ENCODE assay signal across 12 cellular contexts in the genomic region with DNA sequence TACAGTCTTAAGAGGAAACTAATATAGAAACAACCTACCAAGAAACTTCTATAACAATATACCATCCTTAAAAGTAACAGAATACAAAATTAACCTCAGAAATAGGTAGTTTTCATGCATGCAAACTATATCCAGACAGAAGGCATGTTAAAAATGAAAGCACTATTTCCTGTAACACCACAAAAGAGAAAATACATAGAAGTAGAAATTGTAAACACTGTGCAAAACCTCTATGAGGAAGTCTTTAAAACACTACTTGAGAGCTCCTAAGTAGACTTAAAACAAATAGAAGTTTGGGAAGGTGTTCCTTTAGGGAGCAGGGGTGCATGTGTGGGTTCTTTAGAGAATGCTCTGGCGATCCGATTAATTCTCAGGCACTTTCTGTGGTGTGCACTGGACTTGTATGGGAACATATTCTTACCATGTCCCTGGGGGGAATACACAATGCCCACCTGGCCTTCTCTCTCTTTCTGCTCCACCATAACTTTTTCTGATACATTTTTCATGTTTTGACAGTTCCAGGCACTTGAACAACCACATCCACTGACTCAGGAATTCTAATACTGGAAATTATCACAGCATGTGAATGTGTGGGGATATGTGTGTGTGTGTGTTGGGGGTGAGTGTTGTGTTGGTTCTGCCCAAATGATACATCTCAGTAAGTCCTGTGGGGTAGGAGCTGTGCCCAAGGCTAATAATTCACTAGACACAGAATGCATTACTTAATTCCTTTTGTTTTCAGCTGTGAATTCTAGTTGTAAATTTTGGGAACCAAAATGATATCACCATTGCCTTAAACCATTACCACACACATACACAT.
A peak's percentile ranks its signal among the peaks of the same experiment; 100 is the strongest.
DNase-seq lines count a peak whose midpoint lies in the region; ATAC-seq and TF ChIP-seq lines count a peak whose summit lies in the region.
"Had no signal": no experiment of that assay in that cellular context is flagged by ENCODE, and none has a peak within 500 bp of the region (broad histone marks: within the 10 kb centered on the region; RNA-seq: fewer than 3 reads in every experiment).

No MANE protein-coding gene starts in this region.

- H3K36me3 ChIP-seq in MM.1S (replicated peaks; ENCODE audit: insufficient read depth, low read length), result no peaks in the 10 kb centered on the region
- no peaks in the 10 kb centered on the region for H3K36me3 ChIP-seq in WERI-Rb-1

- H3K27ac ChIP-seq in MM.1S (ENCODE audit: low read length) (no peak overlapping the region), WERI-Rb-1 (no peak overlapping the region)

- H3K27me3 Mint-ChIP-seq in immature natural killer cell (ENCODE audit: low read depth in 3 of 3), result peaks cover 0 to 3% (median 2%) of the 10 kb centered on the region in 3 donors

- intact Hi-C loops in Right ventricle myocardium superior (cut with DNase I), result no loop called here

- H3K4me3 ChIP-seq in MM.1S (ENCODE audit: low read length) (no peak overlapping the region), WERI-Rb-1 (ENCODE audit: low read depth, low read length) (no peak overlapping the region)

- H4K20me1 ChIP-seq in MM.1S (ENCODE audit: insufficient read depth, low read length), result no peaks in the 10 kb centered on the region

- no peak overlapping the region for H2AFZ ChIP-seq in MM.1S (ENCODE audit: low read length)

- H3K9me3 ChIP-seq in MM.1S (replicated peaks; ENCODE audit: insufficient read depth, low read length), result no peaks in the 10 kb centered on the region
- H3K9me3 ChIP-seq in WERI-Rb-1 (ENCODE audit: severe bottlenecking), result no peaks in the 10 kb centered on the region

- peaks cover 0 to 7% (median 0%) of the 10 kb centered on the region in 6 donors for H3K9me3 Mint-ChIP-seq in immature natural killer cell

- TF ChIP-seq CTCF in MM.1S (IDR thresholded peaks at IDR 0.05; ENCODE audit: low read length) (no peak), WERI-Rb-1 (IDR thresholded peaks at IDR 0.05; ENCODE audit: low read depth, low read length) (no peak)

- no peaks in the 10 kb centered on the region for H3K36me3 Mint-ChIP-seq in immature natural killer cell
- H3K36me3 Mint-ChIP-seq: WTC11 had no signal

- DNase-seq in MM.1S, result peak; percentile 32
- DNase-seq in immature natural killer cell, result no peak
- DNase-seq in WERI-Rb-1, result no peak
- no peak for DNase-seq in Right ventricle myocardium superior
- DNase-seq in C1 segment of cervical spinal cord (lab: John Stamatoyannopoulos, UW), result no peak
- DNase-seq in NCI-H1417 treated with DMSO at 0.1 percent for 48 hours (lab: John Stamatoyannopoulos, UW), result no peak
- DNase-seq: glutamatergic neuron; NCI-H446; stimulated activated CD4-positive, alpha-beta T cell treated with anti-CD3 and anti-CD28 coated beads, Interleukin-15, amount 100 ng/mL, for 24 hours had no signal

- no peaks in the 10 kb centered on the region for H3K27me3 ChIP-seq in MM.1S (replicated peaks; ENCODE audit: insufficient read depth, low read length)
- H3K27me3 ChIP-seq in WERI-Rb-1 (ENCODE audit: insufficient read depth, low read depth, severe bottlenecking), result no peaks in the 10 kb centered on the region

- no peaks in the 10 kb centered on the region for H3F3A ChIP-seq in MM.1S (ENCODE audit: insufficient read depth, low read length)

- H3K79me2 ChIP-seq in MM.1S (ENCODE audit: low read length), result no peaks in the 10 kb centered on the region

- ATAC-seq in GM18870 (IDR thresholded peaks at IDR 0.05; ENCODE audit: unreplicated experiment) (peak; percentile 58), GM21619 (IDR thresholded peaks at IDR 0.05; ENCODE audit: unreplicated experiment) (peak; percentile 66), Right ventricle myocardium superior (ENCODE audit: poor library complexity) (no peak)
- ATAC-seq: WTC11 had no signal

- no peak overlapping the region for H3K4me2 ChIP-seq in MM.1S (ENCODE audit: low read depth, low read length)

- peak overlapping the region in 4 of 6 donors; percentile 10 to 73 (median 28) for H3K27ac Mint-ChIP-seq in immature natural killer cell
- H3K27ac Mint-ChIP-seq: WTC11 had no signal

- H3K4me1 ChIP-seq in MM.1S (ENCODE audit: low read length), result no peaks in the 10 kb centered on the region

- H3K9ac ChIP-seq in MM.1S (ENCODE audit: low read length), result no peak overlapping the region

- peaks cover 1 to 30% of the 10 kb centered on the region in 2 donors for H3K4me1 Mint-ChIP-seq in immature natural killer cell
- H3K4me1 Mint-ChIP-seq: WTC11 had no signal

- H3K4me3 Mint-ChIP-seq in immature natural killer cell, result no peak overlapping the region
- H3K4me3 Mint-ChIP-seq: WTC11 had no signal

- H3K9me2 ChIP-seq in MM.1S (replicated peaks; ENCODE audit: insufficient read depth, low read length), result no peaks in the 10 kb centered on the region
